Comparison of ENCODE assay signal across 10 cellular contexts in the genomic region with DNA sequence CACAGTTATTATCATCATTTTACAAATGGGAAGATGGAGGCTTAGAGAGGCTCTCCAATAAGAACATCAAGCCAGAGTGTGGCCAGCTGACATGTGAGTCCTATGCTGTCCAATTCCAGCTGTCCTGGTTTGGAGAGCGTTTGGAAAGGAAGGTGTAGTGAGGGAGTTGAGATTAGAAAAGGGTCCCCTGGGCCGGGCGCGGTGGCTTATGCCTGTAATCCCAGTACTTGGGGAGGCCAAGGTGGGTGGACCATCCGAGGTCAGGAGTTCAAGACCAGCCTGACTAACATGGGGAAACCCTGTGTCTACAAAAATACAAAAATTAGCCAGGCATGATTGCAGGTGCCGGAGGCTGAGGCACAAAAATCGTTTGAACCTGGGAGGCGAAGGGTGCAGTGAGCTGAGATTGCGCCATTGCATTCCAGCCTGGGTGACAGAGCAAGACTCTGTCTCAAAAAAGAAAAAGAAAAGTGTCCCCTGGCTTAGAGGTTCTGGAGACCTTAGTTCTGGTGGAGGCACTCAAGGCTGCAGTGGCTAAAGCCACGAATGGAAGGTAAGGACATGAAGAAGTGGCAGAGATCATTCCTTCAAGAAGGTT. TPM values are rescaled to one million over a fixed set of nuclear protein-coding genes. Genes with fewer than 3 reads are reported as not detected.
"Had no signal": no experiment of that assay in that cellular context is flagged by ENCODE, and none has a peak within 500 bp of the region (broad histone marks: within the 10 kb centered on the region; RNA-seq: fewer than 3 reads in every experiment).

No MANE protein-coding gene starts in this region.

- H3K27ac ChIP-seq: GM23248 had no signal

- H3K36me3 ChIP-seq: HAP-1 had no signal

- H3K9me3 ChIP-seq: HAP-1 had no signal

- H2AFZ ChIP-seq: GM23248 had no signal

- H3K9ac ChIP-seq: GM23248 had no signal

- H3K4me3 ChIP-seq: GM23248, HAP-1, K562 had no signal

- FAIRE-seq: HTR-8/SVneo, K562 had no signal

- ATAC-seq: HCT116, K562 had no signal

- H3K4me1 ChIP-seq: HAP-1 had no signal

- DNase-seq: GM23248, GOT3, H7, HFFc6, KG1 had no signal

RNA-seq across cellular contexts. Expression of a gene that starts 22.1 kb away (rescaled TPM):
- total RNA-seq: GM23248, HFFc6, K562 had no signal
- polyA plus RNA-seq: GM23248, IgD-negative memory B cell, K562 had no signal
